Comparison of ENCODE assay signal across 8 cellular contexts in genomic region chr4:123396294-123397275, GRCh38. TPM values are rescaled to one million over a fixed set of nuclear protein-coding genes. Genes with fewer than 3 reads are reported as not detected.
DNase-seq lines count a peak whose midpoint lies in the region; ATAC-seq lines count a peak whose summit lies in the region.

TSS of gene SPRY1 (plus strand) at chr4:123396795. CDS start at chr4:123401592, 4,797 bp downstream.

- H3K4me1 ChIP-seq in HUES48 (ENCODE audit: control insufficient read depth, insufficient read depth, low read length) (peaks cover 12% of the 10 kb centered on the region), NT2/D1 (ENCODE audit: insufficient read depth, insufficient read length) (no peaks in the 10 kb centered on the region), mesendoderm (ENCODE audit: control insufficient read depth, low read depth, low read length) (no peaks in the 10 kb centered on the region)

- H3K79me2 ChIP-seq in mesendoderm (ENCODE audit: control insufficient read depth, insufficient read depth, low read length), result peaks cover 25% of the 10 kb centered on the region

- no peak within 1 kb of the TSS for H4K5ac ChIP-seq in mesendoderm (ENCODE audit: low read length)

- H3K9me3 ChIP-seq in HUES48 (ENCODE audit: control insufficient read depth, insufficient read depth, low read length), result no peaks in the 10 kb centered on the region
- no peaks in the 10 kb centered on the region for H3K9me3 ChIP-seq in NT2/D1 (ENCODE audit: insufficient read depth, low read length)

- peaks cover 8% of the 10 kb centered on the region for H3K36me3 ChIP-seq in HUES48 (ENCODE audit: control insufficient read depth, insufficient read depth, low read length)
- H3K36me3 ChIP-seq in NT2/D1 (ENCODE audit: insufficient read depth, insufficient read length, low read length), result peaks cover 3% of the 10 kb centered on the region
- no peaks in the 10 kb centered on the region for H3K36me3 ChIP-seq in mesendoderm (ENCODE audit: control insufficient read depth, insufficient read depth, low read length)

- in situ Hi-C loops in endometrial microvascular endothelial cells (cut with HindIII; ENCODE audit: inconsistent ontology term, low pct_unique_long_range_greater_than_20kb, low sequenced_read_pairs), result no loop called here

- H3K27ac ChIP-seq in HUES48 (ENCODE audit: low read depth, low read length), result peak within 1 kb of the TSS; percentile 87
- peak within 1 kb of the TSS; percentile 72 for H3K27ac ChIP-seq in mesendoderm (ENCODE audit: low read depth, low read length)

- peaks cover 2% of the 10 kb centered on the region for H3K79me1 ChIP-seq in mesendoderm (ENCODE audit: low read length)

- no peak within 1 kb of the TSS for H4K8ac ChIP-seq in mesendoderm (ENCODE audit: low read depth, low read length)

- DNase-seq in CMK (ENCODE audit: low read depth), result peak; percentile 86
- peak; percentile 86 for DNase-seq in NT2/D1 (ENCODE audit: low read depth, low spot score)
- DNase-seq in activated CD8-positive, alpha-beta memory T cell treated with anti-CD3 and anti-CD28 coated beads, Interleukin-2, amount 50 U/mL, for 1 hour (ENCODE audit: extremely low read depth), result peak; percentile 60
- peak; percentile 98 for DNase-seq in mesendoderm
- peak; percentile 31 for DNase-seq in stimulated activated CD8-positive, alpha-beta memory T cell treated with anti-CD3 and anti-CD28 coated beads, Interleukin-15, amount 100 ng/mL, for 24 hours (ENCODE audit: low read depth)

- WGBS in mesendoderm (ENCODE audit: extremely low coverage, insufficient coverage, low lambda C conversion rate), result no CpG with 5 or more reads among the region's 28 CpGs

- H3K4me2 ChIP-seq in mesendoderm (ENCODE audit: low read length), result peak within 1 kb of the TSS; percentile 98

- H3K4me3 ChIP-seq in HUES48 (ENCODE audit: low read depth, low read length) (peak within 1 kb of the TSS; percentile 91), NT2/D1 (ENCODE audit: insufficient read length, low read depth) (peak within 1 kb of the TSS; percentile 70), mesendoderm (ENCODE audit: low read length) (peak within 1 kb of the TSS; percentile 83)

- peak; percentile 43 for ATAC-seq in GM21390 (IDR thresholded peaks at IDR 0.05; ENCODE audit: unreplicated experiment)

- peak within 1 kb of the TSS; percentile 56 for H3K23ac ChIP-seq in mesendoderm (ENCODE audit: low read length)

- H3K56ac ChIP-seq in mesendoderm (ENCODE audit: low read length), result peak within 1 kb of the TSS; percentile 94

- H2BK15ac ChIP-seq in mesendoderm (replicated peaks; ENCODE audit: low read depth), result peak within 1 kb of the TSS; percentile 23

- peak within 1 kb of the TSS; percentile 76 for H3K9ac ChIP-seq in HUES48 (ENCODE audit: low read depth, low read length)
- peak within 1 kb of the TSS; percentile 65 for H3K9ac ChIP-seq in NT2/D1 (ENCODE audit: insufficient read length, low read depth)
- peak within 1 kb of the TSS; percentile 76 for H3K9ac ChIP-seq in mesendoderm (ENCODE audit: low read length)

- H3K18ac ChIP-seq in mesendoderm (ENCODE audit: low read length), result peak within 1 kb of the TSS; percentile 94

- H2BK120ac ChIP-seq in mesendoderm (ENCODE audit: low read depth, low read length), result no peak within 1 kb of the TSS

- peak within 1 kb of the TSS; percentile 85 for H3K4ac ChIP-seq in mesendoderm (ENCODE audit: low read depth, low read length)

- H2BK5ac ChIP-seq in mesendoderm (ENCODE audit: low read length), result peak within 1 kb of the TSS; percentile 4

- H3K27me3 ChIP-seq in HUES48 (ENCODE audit: control insufficient read depth, insufficient read depth, low read length), result no peaks in the 10 kb centered on the region
- no peaks in the 10 kb centered on the region for H3K27me3 ChIP-seq in NT2/D1 (ENCODE audit: insufficient read depth, insufficient read length)
- no peaks in the 10 kb centered on the region for H3K27me3 ChIP-seq in mesendoderm (ENCODE audit: insufficient read depth, low read length, poor library complexity)

- no peak within 1 kb of the TSS for H2AK5ac ChIP-seq in mesendoderm (ENCODE audit: low read length)

RNA-seq across cellular contexts. Expression of gene SPRY1, which starts in this region (rescaled TPM):
- 17.7 TPM for total RNA-seq in endometrial microvascular endothelial cells (ENCODE audit: inconsistent ontology term)
- polyA plus RNA-seq in mesendoderm (2013, experiment 1 of 2), result 30.5 TPM
- 33.4 TPM for polyA plus RNA-seq in mesendoderm (2013, experiment 2 of 2)

Comparison
In these comparisons a context has a peak if more than half of its experiments do, and no peak if none do; other contexts are left out.
1. Peak in every context shown above with its lines: DNase-seq, ATAC-seq, H3K4me3 ChIP-seq and H3K27ac ChIP-seq.
2. DNase-seq: peak in every context shown above with its lines; median percentile 98 in mesendoderm; 86 in CMK; 86 in NT2/D1; 60 in activated CD8-positive, alpha-beta memory T cell treated with anti-CD3 and anti-CD28 coated beads, Interleukin-2, amount 50 U/mL, for 1 hour; 31 in stimulated activated CD8-positive, alpha-beta memory T cell treated with anti-CD3 and anti-CD28 coated beads, Interleukin-15, amount 100 ng/mL, for 24 hours.